In genomic region chr21:26739189-26739588, GRCh38 we compare ENCODE assay signal across 1 cellular context.
TF ChIP-seq lines count a peak whose summit lies in the region.

No MANE protein-coding gene starts in this region.

TF ChIP-seq in H1, 55 proteins besides CTCF, POLR2A, EP300 and RAD21:
- TF ChIP-seq CBX5 (IDR thresholded peaks at IDR 0.05; ENCODE audit: low read depth, low read length) = no peak
- peak; percentile 37; the same call in 1 of the 2 replicates for TF ChIP-seq CEBPB (IDR thresholded peaks at IDR 0.05; ENCODE audit: low read depth, low read length)
